Comparison of ENCODE assay signal across 8 cellular contexts in genomic region chr14:105419055-105419304, GRCh38. TPM values are rescaled to one million over a fixed set of nuclear protein-coding genes. Genes with fewer than 3 reads are reported as not detected.
DNase-seq lines count a peak whose midpoint lies in the region; ATAC-seq and TF ChIP-seq lines count a peak whose summit lies in the region.

No MANE protein-coding gene starts in this region.

- peaks cover 9% of the 10 kb centered on the region for H3K27me3 ChIP-seq in HUES64 (ENCODE audit: insufficient read depth, low read length)

- DNase-seq in AG09309 (ENCODE audit: low read depth) (no peak), cerebellar cortex (ENCODE audit: low spot score) (peak; percentile 35), naive B cell (no peak), kidney tubule cell (ENCODE audit: low spot score) (no peak)
- DNase-seq in stimulated activated CD8-positive, alpha-beta memory T cell treated with anti-CD3 and anti-CD28 coated beads, Interleukin-4, amount 100 ng/mL, for 48 hours: no peak

- no peak for TF ChIP-seq CTCF in AG09309 (IDR thresholded peaks at IDR 0.05; ENCODE audit: control insufficient read depth, insufficient read depth, low read depth, low read length, missing control alignments)

- H3K4me3 ChIP-seq in AG09309 (ENCODE audit: control insufficient read depth, low read depth, low read length) (peak overlapping the region; percentile 70), HUES64 (ENCODE audit: low read length) (peak overlapping the region; percentile 77)

- H3K9ac ChIP-seq in HUES64 (ENCODE audit: low read depth, low read length): peak overlapping the region; percentile 85

- peak overlapping the region in 5 of 6 donors; percentile 44 to 88 (median 66) for H3K27ac Mint-ChIP-seq in naive B cell

- H3K9me3 Mint-ChIP-seq in naive B cell: no peaks in the 10 kb centered on the region

- H3K36me3 Mint-ChIP-seq in naive B cell: no peaks in the 10 kb centered on the region

- H3K4me1 Mint-ChIP-seq in naive B cell: peaks cover 27 to 38% (median 31%) of the 10 kb centered on the region in 3 donors

- peak overlapping the region; percentile 71 to 90 (median 78) for H3K4me3 Mint-ChIP-seq in naive B cell

- H3K9me3 ChIP-seq in HUES64 (ENCODE audit: insufficient read depth, low read depth, low read length): no peaks in the 10 kb centered on the region

- peaks cover 4% of the 10 kb centered on the region; the same call in 1 of the 2 replicates for H3K4me1 ChIP-seq in HUES64 (ENCODE audit: insufficient read depth, low read length)

- ATAC-seq in naive B cell (ENCODE audit: low read depth in 2 of 2) (no peak), HG03025 (IDR thresholded peaks at IDR 0.05; ENCODE audit: low FRiP score, unreplicated experiment) (no peak), HG03045 (IDR thresholded peaks at IDR 0.05; ENCODE audit: unreplicated experiment) (no peak)

- peak overlapping the region; percentile 35; the same call in 1 of the 2 replicates for H3K27ac ChIP-seq in HUES64 (ENCODE audit: low read depth, low read length)

- peaks cover 15% of the 10 kb centered on the region for H3K36me3 ChIP-seq in HUES64 (ENCODE audit: insufficient read depth, low read length)

- H3K27me3 Mint-ChIP-seq in naive B cell: peaks cover 0 to 10% (median 0%) of the 10 kb centered on the region in 3 donors

- 72% methylated on average over 8 of the region's 8 CpGs for WGBS in HUES64

RNA-seq across cellular contexts. Expression of gene MTA1, which starts 0.6 kb away (rescaled TPM):
- polyA plus RNA-seq in HUES64 (2013, experiment 1 of 2): 114 TPM
- polyA plus RNA-seq in HUES64 (2013, experiment 2 of 2): 127 TPM
- polyA plus RNA-seq in naive B cell (ENCODE audit: low read depth in 6 of 6): 1 to 10 TPM; 3.3 to 6.3 (median 4.7) TPM

RNA-seq across cellular contexts. Expression of gene TEX22, which starts 20.6 kb away (rescaled TPM):
- 0.20 TPM for polyA plus RNA-seq in HUES64 (2013, experiment 1 of 2)
- polyA plus RNA-seq in HUES64 (2013, experiment 2 of 2): 0.13 TPM
- polyA plus RNA-seq in naive B cell (ENCODE audit: low read depth in 6 of 6): under 1 TPM in 3 of 6 donors, not detected in 3; 0.21 to 0.77 (median 0.65) TPM

RNA-seq across cellular contexts. Expression of gene CRIP2, which starts 55.6 kb away (rescaled TPM):
- polyA plus RNA-seq in HUES64 (2013, experiment 1 of 2): 11.3 TPM
- 16.5 TPM for polyA plus RNA-seq in HUES64 (2013, experiment 2 of 2)
- polyA plus RNA-seq in naive B cell (ENCODE audit: low read depth in 6 of 6): 10 to 100 TPM in 2 of 6 donors, 1 to 10 TPM in 4; 2.0 to 27.3 (median 8.4) TPM
